ENCODE assay signal across 8 cellular contexts in genomic region chr6:169950558-169950957, GRCh38.
DNase-seq lines count a peak whose midpoint lies in the region; ATAC-seq lines count a peak whose summit lies in the region.

No MANE protein-coding gene starts in this region.

- ATAC-seq in HG02642 (IDR thresholded peaks at IDR 0.05; ENCODE audit: poor library complexity, unreplicated experiment), result no peak
- no peak for ATAC-seq in GM18868 (IDR thresholded peaks at IDR 0.05; ENCODE audit: unreplicated experiment)

- no peak overlapping the region for H3K27ac ChIP-seq in GM23248

- no peak overlapping the region for H3K4me2 ChIP-seq in GM23248 (ENCODE audit: unreplicated experiment)

- H3K9me3 ChIP-seq in GM23248 (ENCODE audit: low read depth), result no peaks in the 10 kb centered on the region

- H2AFZ ChIP-seq in GM23248, result no peak overlapping the region

- DNase-seq in AML-193 (lab: John Stamatoyannopoulos, UW), result peak; percentile 34 to 36
- peak; percentile 27 for DNase-seq in GM23248
- peak; percentile 41 for DNase-seq in RPMI7951 (ENCODE audit: low read depth)
- DNase-seq in cardiac septum (ENCODE audit: low spot score), result peak; percentile 54
- no peak for DNase-seq in effector CD4-positive, alpha-beta T cell
- no peak for DNase-seq in HCEC 1CT

- no peaks in the 10 kb centered on the region for H4K20me1 ChIP-seq in GM23248 (ENCODE audit: insufficient read depth)

- H3K9ac ChIP-seq in GM23248, result no peak overlapping the region

- no peak overlapping the region for H3K4me3 ChIP-seq in GM23248

- no peaks in the 10 kb centered on the region for H3K9me2 ChIP-seq in GM23248 (ENCODE audit: insufficient read depth)

- no peaks in the 10 kb centered on the region for H3K79me2 ChIP-seq in GM23248 (ENCODE audit: insufficient read depth)

- H3F3A ChIP-seq in GM23248 (ENCODE audit: insufficient read depth), result no peaks in the 10 kb centered on the region

- in situ Hi-C loops in GM23248 (cut with MboI), result no loop called here

- intact Hi-C loops in cardiac septum (cut with DNase I), result loop anchor here (10.0 kb wide), 1 partner anchor 564 kb away; no protein-coding TSS in a partner anchor

- 20 to 21% methylated on average over 2 of the region's 2 CpGs for WGBS in GM23248 (ENCODE audit: low coverage in 1 of 2, low lambda C conversion rate in 2 of 2, missing lambda C conversion rate in 2 of 2), 2 experiments

- H3K36me3 ChIP-seq in GM23248 (ENCODE audit: low read depth), result no peaks in the 10 kb centered on the region

- H3K4me1 ChIP-seq in GM23248 (ENCODE audit: insufficient read depth), result no peaks in the 10 kb centered on the region

- 0 out of 2 replicates have a peak, but pooled peaks cover 7% of the 10 kb centered on the region for H3K27me3 ChIP-seq in GM23248 (replicated peaks; ENCODE audit: insufficient read depth)

Comparison
In these comparisons a context has a peak if more than half of its experiments do, and no peak if none do; other contexts are left out.
1. DNase-seq: peak in AML-193 (2 of 2), GM23248 (single experiment), RPMI7951 (single experiment) and cardiac septum (single experiment); none in effector CD4-positive, alpha-beta T cell (single experiment) and HCEC 1CT (single experiment).